In genomic region chr17:7404737-7405412, GRCh38 we compare ENCODE assay signal across 2 cellular contexts.
TF ChIP-seq lines count a peak whose summit lies in the region.

No MANE protein-coding gene starts in this region.

TF ChIP-seq in HEK293, 187 proteins besides CTCF, POLR2A, EP300 and RAD21 (continued from another document and continues in another):
- no peak for TF ChIP-seq ZNF704 (tag by site-specific recombination; IDR thresholded peaks at IDR 0.05)
- TF ChIP-seq ZNF132 (tag by site-specific recombination; IDR thresholded peaks at IDR 0.05; ENCODE audit: borderline replicate concordance) = no peak
- no peak for TF ChIP-seq HOXD13 (CRISPR knock-in tag; IDR thresholded peaks at IDR 0.05; ENCODE audit: borderline replicate concordance)
- TF ChIP-seq ZNF600 (tag by site-specific recombination; IDR thresholded peaks at IDR 0.05) = 0 out of 2 replicates have a peak, but pooled peaks have one; percentile 14
- no peak for TF ChIP-seq ZBTB48 (tag by site-specific recombination; IDR thresholded peaks at IDR 0.05)
- no peak for TF ChIP-seq ZNF133 (tag by site-specific recombination; IDR thresholded peaks at IDR 0.05)
- TF ChIP-seq TSHZ1 (tag by site-specific recombination; IDR thresholded peaks at IDR 0.05; ENCODE audit: borderline replicate concordance) = no peak
- TF ChIP-seq ZNF785 (tag by site-specific recombination; IDR thresholded peaks at IDR 0.05) = no peak
- no peak for TF ChIP-seq ZSCAN18 (tag by site-specific recombination; IDR thresholded peaks at IDR 0.05)
- no peak for TF ChIP-seq ZNF48 (tag by site-specific recombination; IDR thresholded peaks at IDR 0.05)
- TF ChIP-seq ZNF19 (tag by site-specific recombination; IDR thresholded peaks at IDR 0.05; ENCODE audit: low read depth) = no peak
- TF ChIP-seq ZNF629 (tag by site-specific recombination; IDR thresholded peaks at IDR 0.05) = no peak
- TF ChIP-seq ZNF645 (tag by site-specific recombination; IDR thresholded peaks at IDR 0.05) = no peak
- no peak for TF ChIP-seq ZBTB49 (tag by site-specific recombination; IDR thresholded peaks at IDR 0.05; ENCODE audit: low read depth)
- TF ChIP-seq ZFP41 (tag by site-specific recombination; IDR thresholded peaks at IDR 0.05; ENCODE audit: borderline replicate concordance) = no peak
- no peak for TF ChIP-seq ZNF175 (tag by site-specific recombination; IDR thresholded peaks at IDR 0.05)
- TF ChIP-seq REPIN1 (tag by site-specific recombination; IDR thresholded peaks at IDR 0.05; ENCODE audit: low read depth) = no peak
- no peak for TF ChIP-seq ZNF837 (tag by site-specific recombination; IDR thresholded peaks at IDR 0.05)
- no peak for TF ChIP-seq ZBTB21 (tag by site-specific recombination; IDR thresholded peaks at IDR 0.05)
- no peak for TF ChIP-seq GLI2 (tag by site-specific recombination; IDR thresholded peaks at IDR 0.05; ENCODE audit: borderline replicate concordance, low read depth)

TF ChIP-seq in K562, 482 proteins besides CTCF, POLR2A, EP300 and RAD21 (continued from another document):
- TF ChIP-seq DPF2 (IDR thresholded peaks at IDR 0.05) = no peak
- TF ChIP-seq HMG20A (CRISPR knock-in tag; conservative IDR thresholded peaks at IDR 0.05) = no peak
- TF ChIP-seq HMGN3 (IDR thresholded peaks at IDR 0.05; ENCODE audit: borderline replicate concordance, extremely low read depth, insufficient read length, low read depth, low read length) = no peak
- no peak for TF ChIP-seq NBN (IDR thresholded peaks at IDR 0.05; ENCODE audit: low read depth)
- no peak for TF ChIP-seq ETS1 (conservative IDR thresholded peaks at IDR 0.05; ENCODE audit: control insufficient read depth, low read depth, low read length)
- TF ChIP-seq NRF1 (conservative IDR thresholded peaks at IDR 0.05 in 1 of 2, IDR thresholded peaks at IDR 0.05 in 1 of 2) = peak in 1 of 2 experiments; percentile 12; a peak in 1 of 4 replicates
- TF ChIP-seq ZFX (CRISPR knock-in tag; IDR thresholded peaks at IDR 0.05) = 0 out of 2 replicates have a peak, but pooled peaks have one; percentile 12
- TF ChIP-seq CC2D1A (IDR thresholded peaks at IDR 0.05) = peak; percentile 99
- TF ChIP-seq ZNF740 (CRISPR knock-in tag; IDR thresholded peaks at IDR 0.05) = no peak; the same call in none of the 2 replicates
- TF ChIP-seq ZNF740 (tag; IDR thresholded peaks at IDR 0.05) = peak in 1 of 2 experiments; percentile 90; a peak in 2 of 4 replicates
- TF ChIP-seq CCNT2 (IDR thresholded peaks at IDR 0.05; ENCODE audit: borderline replicate concordance, extremely low read depth, insufficient read length, low read depth, low read length) = peak; percentile 23
- no peak for TF ChIP-seq FOXP1 (CRISPR knock-in tag; IDR thresholded peaks at IDR 0.05)
- no peak for TF ChIP-seq TFE3 (CRISPR knock-in tag; IDR thresholded peaks at IDR 0.05)
- no peak for TF ChIP-seq BRF1 (IDR thresholded peaks at IDR 0.05; ENCODE audit: borderline replicate concordance, extremely low read depth, insufficient read length)
- TF ChIP-seq RB1 (IDR thresholded peaks at IDR 0.05; ENCODE audit: low read depth) = 0 out of 2 replicates have a peak, but pooled peaks have one; percentile 37
- TF ChIP-seq MLLT1 (IDR thresholded peaks at IDR 0.05) = 0 out of 4 replicates have a peak, but pooled peaks of 1 of the 2 experiments have one; percentile 23
- peak; percentile 70 for TF ChIP-seq POLR2G (IDR thresholded peaks at IDR 0.05; ENCODE audit: low read depth, low read length)
- no peak for TF ChIP-seq NELFE (IDR thresholded peaks at IDR 0.05; ENCODE audit: insufficient read depth, insufficient read length)
- TF ChIP-seq PCBP1 (IDR thresholded peaks at IDR 0.05; ENCODE audit: low read depth, low read length, poor library complexity, severe bottlenecking) = peak; percentile 6
- no peak for TF ChIP-seq BHLHE40 (IDR thresholded peaks at IDR 0.05; ENCODE audit: low read length)
- no peak for TF ChIP-seq ZHX1 (conservative IDR thresholded peaks at IDR 0.05; ENCODE audit: low read length)
- TF ChIP-seq ZNF445 (CRISPR knock-in tag; IDR thresholded peaks at IDR 0.05; ENCODE audit: low read depth) = no peak
- TF ChIP-seq MAZ (CRISPR knock-in tag; conservative IDR thresholded peaks at IDR 0.05 in 1 of 2, IDR thresholded peaks at IDR 0.05 in 1 of 2) = peak in 1 of 2 experiments; percentile 75; a peak in 2 of 4 replicates
- peak; percentile 95 for TF ChIP-seq ZBTB5 (IDR thresholded peaks at IDR 0.05)
- no peak for TF ChIP-seq ZNF668 (CRISPR knock-in tag; IDR thresholded peaks at IDR 0.05)
- TF ChIP-seq ZZZ3 (IDR thresholded peaks at IDR 0.05) = no peak
